Comparison of ENCODE assay signal across 31 cellular contexts in the genomic region with DNA sequence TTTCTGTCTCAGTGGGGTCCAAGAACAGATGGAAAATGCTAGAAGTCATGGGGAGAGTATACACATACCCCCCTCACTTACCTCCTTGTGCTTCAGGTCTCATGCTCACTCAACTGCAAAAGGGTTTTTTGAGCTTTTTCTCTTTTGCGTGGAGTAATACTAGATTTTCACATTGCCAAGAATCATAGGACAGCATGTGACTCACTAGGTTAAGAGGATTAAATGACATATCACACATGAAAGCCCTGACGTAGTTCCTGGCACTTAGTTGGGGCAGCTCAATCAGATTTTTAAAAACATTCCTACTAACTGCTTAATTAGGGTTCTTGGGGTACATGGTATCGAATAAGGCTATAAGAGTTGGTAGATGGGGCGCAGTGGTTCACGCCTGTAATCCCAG. TPM values are rescaled to one million over a fixed set of nuclear protein-coding genes. Genes with fewer than 3 reads are reported as not detected.
"Had no signal": no experiment of that assay in that cellular context is flagged by ENCODE, and none has a peak within 500 bp of the region (broad histone marks: within the 10 kb centered on the region; RNA-seq: fewer than 3 reads in every experiment).

No MANE protein-coding gene starts in this region.

- H3K27ac ChIP-seq: ascending aorta, body of pancreas, SJCRH30 had no signal

- H3K27me3 Mint-ChIP-seq: activated CD8-positive, alpha-beta memory T cell treated with anti-CD3 and anti-CD28 coated beads, Interleukin-2, amount 10 ng/mL, durations not matched to agents 7 days and 5 days had no signal

- H3K4me3 Mint-ChIP-seq: activated CD8-positive, alpha-beta memory T cell treated with anti-CD3 and anti-CD28 coated beads, Interleukin-2, amount 10 ng/mL, durations not matched to agents 7 days and 5 days; activated naive CD8-positive, alpha-beta T cell treated with anti-CD3 and anti-CD28 coated beads, Interleukin-2, amount 50 U/mL, for 24 hours; activated T-cell treated with anti-CD3 and anti-CD28 coated beads, Interleukin-2, amount 50 U/mL, for 4 hours; WTC11 had no signal

- H3K9me3 Mint-ChIP-seq: activated naive CD4-positive, alpha-beta T cell treated with anti-CD3 and anti-CD28 coated beads, Interleukin-2, amount 50 U/mL, for 72 hours; activated T-cell treated with anti-CD3 and anti-CD28 coated beads, Interleukin-2, amount 50 U/mL, for 4 hours; WTC11 had no signal

- DNase-seq: activated CD4-positive, alpha-beta T cell treated with anti-CD3 and anti-CD28 coated beads for 48 hours; activated CD4-positive, alpha-beta T cell treated with anti-CD3 and anti-CD28 coated beads, Interleukin-2, amount 50 U/mL, for 4 hours; activated CD4-positive, CD25-positive, alpha-beta regulatory T cell treated with anti-CD3 and anti-CD28 coated beads, Interleukin-2, amount 50 U/mL, for 72 hours; activated CD8-positive, alpha-beta memory T cell treated with anti-CD3 and anti-CD28 coated beads, Interleukin-2, amount 10 ng/mL, durations not matched to agents 7 days and 5 days; activated effector memory CD4-positive, alpha-beta T cell treated with anti-CD3 and anti-CD28 coated beads, Interleukin-2, amount 50 U/mL, for 16 hours; activated naive CD4-positive, alpha-beta T cell treated with Interleukin-2 at 50 U/mL for 16 hours; activated naive CD8-positive, alpha-beta T cell treated with anti-CD3 and anti-CD28 coated beads, Interleukin-2, amount 50 U/mL, for 24 hours; activated T-cell treated with anti-CD3 and anti-CD28 coated beads, Interleukin-2, amount 50 U/mL, for 4 hours; amniotic stem cell; body of pancreas; central memory CD4-positive, alpha-beta T cell; Karpas-422; NCI-H1048; NCI-H146; NCI-H187 treated with DMSO at 0.1 percent for 48 hours; NCI-H2081 treated with DMSO at 0.1 percent for 48 hours; NCI-H2171; NCI-H226; NCI-H526; NCI-H82; Right ventricle myocardium superior; SJCRH30; SK-N-SH had no signal

- H3K4me3 ChIP-seq: ascending aorta, body of pancreas, K562, SJCRH30 had no signal

- H3K9me3 ChIP-seq: ascending aorta, body of pancreas, SJCRH30, SK-N-SH had no signal

- H3K9me2 ChIP-seq: SK-N-SH had no signal

- H3K4me2 ChIP-seq: SK-N-SH had no signal

- H3K27me3 ChIP-seq: ascending aorta, body of pancreas, SJCRH30 had no signal

- H3K27ac Mint-ChIP-seq: activated CD8-positive, alpha-beta memory T cell treated with anti-CD3 and anti-CD28 coated beads, Interleukin-2, amount 10 ng/mL, durations not matched to agents 7 days and 5 days; activated naive CD4-positive, alpha-beta T cell treated with anti-CD3 and anti-CD28 coated beads, Interleukin-2, amount 50 U/mL, for 72 hours; activated naive CD8-positive, alpha-beta T cell treated with anti-CD3 and anti-CD28 coated beads, Interleukin-2, amount 50 U/mL, for 24 hours; WTC11 had no signal

RNA-seq across cellular contexts. Expression of gene C10orf62, which starts 55.4 kb away (rescaled TPM):
- total RNA-seq: activated CD8-positive, alpha-beta memory T cell treated with anti-CD3 and anti-CD28 coated beads, Interleukin-2, amount 10 ng/mL, durations not matched to agents 7 days and 5 days; activated naive CD4-positive, alpha-beta T cell treated with anti-CD3 and anti-CD28 coated beads, Interleukin-2, amount 50 U/mL, for 72 hours; activated T-cell treated with anti-CD3 and anti-CD28 coated beads, Interleukin-2, amount 50 U/mL, for 4 hours; ascending aorta; K562; M059J; OCI-LY7; RPMI7951; T-helper 1 cell treated with Interleukin-12 subunit alpha and Interleukin-12 subunit beta and Interleukin-4 antibody, amounts not matched to agents 30 ng/mL and 1 ng/mL, for 36 hours; WTC11 had no signal
- polyA plus RNA-seq: K562 had no signal
